Comparison of ENCODE assay signal across 25 cellular contexts in genomic region chr16:53787423-53787822, GRCh38.
"Had no signal": no experiment of that assay in that cellular context is flagged by ENCODE, and none has a peak within 500 bp of the region (broad histone marks: within the 10 kb centered on the region; RNA-seq: fewer than 3 reads in every experiment).

No MANE protein-coding gene starts in this region.

- H3K27ac ChIP-seq: ascending aorta, colonic mucosa, dorsolateral prefrontal cortex, esophagus squamous epithelium, gastroesophageal sphincter, sigmoid colon, vagina, VCaP had no signal

- FAIRE-seq: endothelial cell of umbilical vein had no signal

- DNase-seq: activated CD4-positive, alpha-beta T cell treated with anti-CD3 and anti-CD28 coated beads, Interleukin-2, amount 50 U/mL, for 1 hour; activated CD8-positive, alpha-beta T cell treated with anti-CD3 and anti-CD28 coated beads, Interleukin-2, amount 10 ng/mL, durations not matched to agents 7 days and 5 days; activated gamma-delta T cell treated with Interleukin-2 at 50 U/mL for 16 hours; colonic mucosa; dorsolateral prefrontal cortex; effector memory CD8-positive, alpha-beta T cell; esophagus squamous epithelium; head of caudate nucleus; midbrain; natural killer cell; sigmoid colon; stimulated activated CD4-positive, alpha-beta T cell treated with anti-CD3 and anti-CD28 coated beads, Interleukin-2, amount 100 ng/mL, for 48 hours; stimulated activated CD8-positive, alpha-beta memory T cell treated with anti-CD3 and anti-CD28 coated beads, Interleukin-4, amount 100 ng/mL, for 48 hours; stimulated activated naive B cell treated with anti-CD40 and anti-IgM and Interleukin-4, amounts not matched to agents 10 μg/mL and 1 μg/mL and 100 μg/mL, for 72 hours; trophoblast cell had no signal

- H3K4me1 ChIP-seq: colonic mucosa had no signal

- H3K9me3 ChIP-seq: ascending aorta, colonic mucosa, esophagus squamous epithelium, gastroesophageal sphincter, sigmoid colon, vagina had no signal

- H3K36me3 ChIP-seq: ascending aorta, colonic mucosa, esophagus squamous epithelium, gastroesophageal sphincter, sigmoid colon, vagina had no signal

- H3K27me3 Mint-ChIP-seq: central memory CD8-positive, alpha-beta T cell; effector memory CD8-positive, alpha-beta T cell; stimulated activated naive B cell treated with anti-CD40 and anti-IgM and Interleukin-4, amounts not matched to agents 10 μg/mL and 1 μg/mL and 100 μg/mL, for 72 hours had no signal

- H3K36me3 Mint-ChIP-seq: natural killer cell had no signal

- H3K27ac Mint-ChIP-seq: activated CD8-positive, alpha-beta T cell treated with anti-CD3 and anti-CD28 coated beads, Interleukin-2, amount 10 ng/mL, durations not matched to agents 7 days and 5 days; activated naive CD4-positive, alpha-beta T cell treated with anti-CD3 and anti-CD28 coated beads, Interleukin-2, amount 50 U/mL, for 72 hours; effector memory CD8-positive, alpha-beta T cell; natural killer cell; stimulated activated naive B cell treated with anti-CD40 and anti-IgM and Interleukin-4, amounts not matched to agents 10 μg/mL and 1 μg/mL and 100 μg/mL, for 72 hours had no signal

- H3K4me3 ChIP-seq: ascending aorta, colonic mucosa, dorsolateral prefrontal cortex, esophagus squamous epithelium, gastroesophageal sphincter, lung, sigmoid colon, vagina had no signal

- H3K4me3 Mint-ChIP-seq: activated CD8-positive, alpha-beta T cell treated with anti-CD3 and anti-CD28 coated beads, Interleukin-2, amount 10 ng/mL, durations not matched to agents 7 days and 5 days; central memory CD8-positive, alpha-beta T cell; effector memory CD8-positive, alpha-beta T cell; natural killer cell; stimulated activated naive B cell treated with anti-CD40 and anti-IgM and Interleukin-4, amounts not matched to agents 10 μg/mL and 1 μg/mL and 100 μg/mL, for 72 hours had no signal

- H3K9me3 Mint-ChIP-seq: central memory CD8-positive, alpha-beta T cell; effector memory CD8-positive, alpha-beta T cell; stimulated activated naive B cell treated with anti-CD40 and anti-IgM and Interleukin-4, amounts not matched to agents 10 μg/mL and 1 μg/mL and 100 μg/mL, for 72 hours had no signal

- ATAC-seq: activated CD4-positive, CD25-positive, alpha-beta regulatory T cell treated with anti-CD3 and anti-CD28 coated beads, Interleukin-2, amount 50 U/mL, for 24 hours; activated CD8-positive, alpha-beta T cell treated with anti-CD3 and anti-CD28 coated beads, Interleukin-2, amount 10 ng/mL, durations not matched to agents 7 days and 5 days; activated naive CD4-positive, alpha-beta T cell treated with anti-CD3 and anti-CD28 coated beads, Interleukin-2, amount 50 U/mL, for 72 hours; effector memory CD8-positive, alpha-beta T cell; gastroesophageal sphincter; left lobe of liver; natural killer cell; stimulated activated naive B cell treated with anti-CD40 and anti-IgM and Interleukin-4, amounts not matched to agents 10 μg/mL and 1 μg/mL and 100 μg/mL, for 72 hours had no signal

- H3K27me3 ChIP-seq: ascending aorta, colonic mucosa, dorsolateral prefrontal cortex, esophagus squamous epithelium, gastroesophageal sphincter, sigmoid colon, vagina had no signal
